Comparison of ENCODE assay signal across 9 cellular contexts in the genomic region with DNA sequence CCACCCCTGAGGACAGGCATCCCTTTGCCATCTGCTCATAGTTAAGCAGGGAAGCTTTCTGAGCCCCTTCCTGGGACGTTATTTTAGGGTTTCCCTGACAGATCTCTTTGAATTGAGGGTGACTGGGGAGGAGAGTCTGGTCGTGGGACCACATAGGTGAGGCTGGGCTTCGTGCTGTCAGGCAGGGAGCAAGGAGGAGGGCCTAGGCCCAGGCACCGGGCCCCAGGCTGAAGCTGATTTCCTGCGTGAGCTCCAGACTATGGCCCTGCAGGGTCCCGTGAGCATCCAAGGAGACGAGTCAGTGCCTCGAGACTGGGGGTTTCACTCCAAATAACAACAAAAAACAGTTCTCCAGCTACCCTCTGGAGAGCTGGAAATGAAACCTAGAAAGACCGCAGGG.
DNase-seq lines count a peak whose midpoint lies in the region; ATAC-seq, FAIRE-seq and TF ChIP-seq lines count a peak whose summit lies in the region.
"Had no signal": no experiment of that assay in that cellular context is flagged by ENCODE, and none has a peak within 500 bp of the region (broad histone marks: within the 10 kb centered on the region; RNA-seq: fewer than 3 reads in every experiment).

No MANE protein-coding gene starts in this region.

- H3K4me2 ChIP-seq in IMR-90 (ENCODE audit: low read depth, low read length), result no peak overlapping the region; the same call in 1 of the 2 replicates
- no peak overlapping the region for H3K4me2 ChIP-seq in mesendoderm (ENCODE audit: low read length)

- H3K4me1 ChIP-seq in IMR-90 (ENCODE audit: control insufficient read depth, insufficient read depth, low read length) (peaks cover 11% of the 10 kb centered on the region), mesendoderm (ENCODE audit: control insufficient read depth, low read depth, low read length) (peaks cover 9% of the 10 kb centered on the region), thoracic aorta (ENCODE audit: control insufficient read depth in 1 of 2, low read depth in 2 of 2) (peaks cover 34 to 71% of the 10 kb centered on the region in 2 donors)

- no peaks in the 10 kb centered on the region for H3K27me3 ChIP-seq in IMR-90 (ENCODE audit: control insufficient read depth, insufficient read depth, low read length)
- H3K27me3 ChIP-seq in mesendoderm (ENCODE audit: insufficient read depth, low read length, poor library complexity), result no peaks in the 10 kb centered on the region
- no peaks in the 10 kb centered on the region for H3K27me3 ChIP-seq in thoracic aorta (replicated peaks; ENCODE audit: insufficient read depth)

- peak overlapping the region; percentile 73 for H2BK20ac ChIP-seq in IMR-90 (ENCODE audit: low read depth, low read length)

- peak overlapping the region; percentile 64; the same call in 2 of the 3 replicates for H2BK15ac ChIP-seq in IMR-90 (ENCODE audit: low read depth, low read length)
- no peak overlapping the region for H2BK15ac ChIP-seq in mesendoderm (replicated peaks; ENCODE audit: low read depth)

- no peak for TF ChIP-seq RAD21 in IMR-90 (IDR thresholded peaks at IDR 0.05; ENCODE audit: low read length)

- peak overlapping the region; percentile 92 for H2BK120ac ChIP-seq in IMR-90 (ENCODE audit: low read depth, low read length)
- peak overlapping the region; percentile 97 for H2BK120ac ChIP-seq in mesendoderm (ENCODE audit: low read depth, low read length)

- peaks cover 16% of the 10 kb centered on the region for H4K20me1 ChIP-seq in IMR-90 (ENCODE audit: insufficient read depth, low read length)

- H3K4me1 Mint-ChIP-seq in dendritic cell treated with granulocyte-macrophage colony-stimulating factor and Interleukin-4, amounts not matched to agents 40 ng/mL and 50 ng/mL, for 4 days (ENCODE audit: low read depth), result peaks cover 40% of the 10 kb centered on the region

- DNase-seq in IMR-90, result no peak
- peak; percentile 65 for DNase-seq in mesendoderm
- DNase-seq in thoracic aorta (ENCODE audit: low spot score), result no peak
- no peak for DNase-seq in GM19239 (ENCODE audit: insufficient read length, low spot score)
- DNase-seq: activated CD4-positive, alpha-beta T cell treated with anti-CD3 and anti-CD28 coated beads for 4 hours had no signal

- H3K4ac ChIP-seq in IMR-90 (ENCODE audit: low read depth, low read length) (peak overlapping the region; percentile 92), mesendoderm (ENCODE audit: low read depth, low read length) (peak overlapping the region; percentile 97)

- H3K36me3 Mint-ChIP-seq in dendritic cell treated with granulocyte-macrophage colony-stimulating factor and Interleukin-4, amounts not matched to agents 40 ng/mL and 50 ng/mL, for 4 days (ENCODE audit: low read depth), result peaks cover 87% of the 10 kb centered on the region

- peak overlapping the region; percentile 77 for H2BK5ac ChIP-seq in IMR-90 (ENCODE audit: low read depth, low read length, poor library complexity, severe bottlenecking)
- peak overlapping the region; percentile 93 for H2BK5ac ChIP-seq in mesendoderm (ENCODE audit: low read length)

- H3K14ac ChIP-seq in IMR-90 (replicated peaks; ENCODE audit: low read depth, low read length), result peak overlapping the region; percentile 93

- peak overlapping the region; percentile 76 for H3K27ac ChIP-seq in IMR-90 (ENCODE audit: insufficient read depth, low read length)
- peak overlapping the region; percentile 97 for H3K27ac ChIP-seq in mesendoderm (ENCODE audit: low read depth, low read length)
- H3K27ac ChIP-seq in thoracic aorta, result peak overlapping the region; percentile 94 to 99

- peak overlapping the region; percentile 82 for H2AK9ac ChIP-seq in IMR-90 (replicated peaks; ENCODE audit: low read depth, low read length, poor library complexity)

- H4K91ac ChIP-seq in IMR-90 (ENCODE audit: insufficient read depth, low read depth, low read length), result peak overlapping the region; percentile 79

- H3K9ac ChIP-seq in IMR-90 (ENCODE audit: low read depth, low read length) (peak overlapping the region; percentile 48), mesendoderm (ENCODE audit: low read length) (peak overlapping the region; percentile 69)

- H3K23ac ChIP-seq in IMR-90 (ENCODE audit: low read depth, low read length), result peak overlapping the region; percentile 95
- H3K23ac ChIP-seq in mesendoderm (ENCODE audit: low read length), result no peak overlapping the region

- in situ Hi-C loops in IMR-90 (cut with MboI; ENCODE audit: low sequenced_read_pairs), result no loop called here

- H3K4me3 Mint-ChIP-seq in dendritic cell treated with granulocyte-macrophage colony-stimulating factor and Interleukin-4, amounts not matched to agents 40 ng/mL and 50 ng/mL, for 4 days, result no peak overlapping the region

- peak overlapping the region; percentile 59 for H2AFZ ChIP-seq in IMR-90 (replicated peaks; ENCODE audit: low read length, poor library complexity)

- H2AK5ac ChIP-seq in IMR-90 (ENCODE audit: low read depth, low read length), result peak overlapping the region; percentile 95
- peak overlapping the region; percentile 92 for H2AK5ac ChIP-seq in mesendoderm (ENCODE audit: low read length)

- FAIRE-seq in GM19239 (lab: Jason Lieb, UNC), result no peak

- 38% methylated on average over 2 of the region's 9 CpGs; no CpG with 5 or more reads in 1 of the 2 experiments for WGBS in IMR-90 (ENCODE audit: extremely low coverage in 2 of 2, insufficient read length in 1 of 2), 2 experiments
- WGBS in mesendoderm (ENCODE audit: extremely low coverage, insufficient coverage, low lambda C conversion rate), result no CpG with 5 or more reads among the region's 9 CpGs

- intact Hi-C loops in IMR-90 (cut with micrococcal nuclease), result no loop called here
- intact Hi-C loops in dendritic cell treated with granulocyte-macrophage colony-stimulating factor and Interleukin-4, amounts not matched to agents 40 ng/mL and 50 ng/mL, for 4 days (cut with micrococcal nuclease), result loop anchor here (5.0 kb wide), 1 partner anchor 59 kb away; a partner anchor contains a TSS

- H3K9me1 ChIP-seq in IMR-90 (ENCODE audit: insufficient read depth, low read length), result peaks cover 7% of the 10 kb centered on the region; the same call in 1 of the 2 replicates

- no peak overlapping the region for H3K4me3 ChIP-seq in IMR-90 (ENCODE audit: insufficient read depth, low read depth, low read length)
- no peak overlapping the region for H3K4me3 ChIP-seq in mesendoderm (ENCODE audit: low read length)
- H3K4me3 ChIP-seq in thoracic aorta, result peak overlapping the region; percentile 55

- TF ChIP-seq POLR2A in IMR-90 (IDR thresholded peaks at IDR 0.05; ENCODE audit: low read depth, low read length), result no peak

- H3K9me3 Mint-ChIP-seq in dendritic cell treated with granulocyte-macrophage colony-stimulating factor and Interleukin-4, amounts not matched to agents 40 ng/mL and 50 ng/mL, for 4 days, result no peaks in the 10 kb centered on the region

- CTCF ChIA-PET in IMR-90 (lab: Yijun Ruan, JAX), result interaction anchor here (0.5 kb wide), 1 partner anchor 34 kb away, joined by 4 read pairs; no protein-coding TSS in a partner anchor

- H3K18ac ChIP-seq in IMR-90 (ENCODE audit: low read depth, low read length), result peak overlapping the region; percentile 53
- H3K18ac ChIP-seq in mesendoderm (ENCODE audit: low read length), result peak overlapping the region; percentile 99

- H3K27ac Mint-ChIP-seq in dendritic cell treated with granulocyte-macrophage colony-stimulating factor and Interleukin-4, amounts not matched to agents 40 ng/mL and 50 ng/mL, for 4 days, result peak overlapping the region; percentile 59

- POLR2A ChIA-PET in IMR-90 (lab: Charles Lee; ENCODE audit: unreplicated experiment), result no interaction called here

- H3K79me1 ChIP-seq in IMR-90 (ENCODE audit: low read depth in 1 of 2, low read length in 2 of 2) (peaks cover 30 to 68% of the 10 kb centered on the region in 2 experiments), mesendoderm (ENCODE audit: low read length) (peaks cover 5% of the 10 kb centered on the region)

- H3K56ac ChIP-seq in IMR-90 (ENCODE audit: extremely low read depth, insufficient read depth, low read length) (peak overlapping the region; percentile 89), mesendoderm (ENCODE audit: low read length) (peak overlapping the region; percentile 93)

- peaks cover 2% of the 10 kb centered on the region; the same call in 1 of the 2 replicates for H3K36me3 ChIP-seq in IMR-90 (ENCODE audit: control insufficient read depth, insufficient read depth, low read length)
- no peaks in the 10 kb centered on the region for H3K36me3 ChIP-seq in mesendoderm (ENCODE audit: control insufficient read depth, insufficient read depth, low read length)
- H3K36me3 ChIP-seq in thoracic aorta, result no peaks in the 10 kb centered on the region

- H3K9me3 ChIP-seq in IMR-90 (ENCODE audit: control insufficient read depth, insufficient read depth, low read length) (no peaks in the 10 kb centered on the region), thoracic aorta (no peaks in the 10 kb centered on the region)

- BruUV-seq in IMR-90 (replicated peaks; lab: Mats Ljungman, UMichigan), result no TSS peak

- H3K79me2 ChIP-seq in mesendoderm (ENCODE audit: control insufficient read depth, insufficient read depth, low read length), result peaks cover 2% of the 10 kb centered on the region

- H4K8ac ChIP-seq in IMR-90 (ENCODE audit: low read depth in 2 of 2, low read length in 2 of 2), result peak overlapping the region; percentile 72 to 97; a peak in 3 of 4 replicates
- peak overlapping the region; percentile 13 for H4K8ac ChIP-seq in mesendoderm (ENCODE audit: low read depth, low read length)

- H4K5ac ChIP-seq in IMR-90 (ENCODE audit: low read depth, low read length) (peak overlapping the region; percentile 21), mesendoderm (ENCODE audit: low read length) (no peak overlapping the region)

- ATAC-seq in IMR-90 (ENCODE audit: low read depth) (peak; percentile 4), thoracic aorta (ENCODE audit: insufficient number of reproducible peaks, low FRiP score, low read depth) (no peak), GM21526 (IDR thresholded peaks at IDR 0.05; ENCODE audit: low FRiP score, unreplicated experiment) (no peak), GM19035 (IDR thresholded peaks at IDR 0.05; ENCODE audit: unreplicated experiment) (no peak), GM21367 (IDR thresholded peaks at IDR 0.05; ENCODE audit: unreplicated experiment) (no peak)

- dilution Hi-C loops in IMR-90 (cut with HindIII; ENCODE audit: low sequenced_read_pairs, unreplicated experiment), result no loop called here

- no peaks in the 10 kb centered on the region for H3K27me3 Mint-ChIP-seq in dendritic cell treated with granulocyte-macrophage colony-stimulating factor and Interleukin-4, amounts not matched to agents 40 ng/mL and 50 ng/mL, for 4 days

- TF ChIP-seq CTCF in IMR-90 (conservative IDR thresholded peaks at IDR 0.05; ENCODE audit: low read depth, low read length), result no peak
- no peak for TF ChIP-seq CTCF in thoracic aorta (IDR thresholded peaks at IDR 0.05)

TF ChIP-seq in IMR-90, 13 proteins besides CTCF, POLR2A, EP300 and RAD21 (continues in another document):
- TF ChIP-seq CHD1 (IDR thresholded peaks at IDR 0.05; ENCODE audit: low read depth, low read length), result no peak
